27 cellular contexts compared by ENCODE assay signal in the genomic region with DNA sequence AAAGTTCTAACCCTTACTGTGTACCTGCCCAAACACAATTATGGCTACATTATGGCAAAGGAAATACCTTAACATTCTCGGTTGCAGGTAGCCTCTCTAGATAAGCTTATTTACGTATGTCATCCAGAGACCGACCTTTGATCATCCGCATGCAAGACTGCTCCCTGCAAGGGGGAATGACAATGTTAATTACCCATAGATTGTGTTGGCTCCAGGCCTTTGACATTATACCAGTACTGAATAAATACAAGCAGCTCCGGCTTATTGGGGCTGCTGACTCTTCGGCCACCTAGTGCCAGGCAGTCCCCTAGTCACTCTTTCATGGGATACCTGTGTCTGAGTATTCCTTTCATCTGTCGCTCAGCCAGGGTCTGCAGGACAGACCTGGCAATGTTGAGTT.
"Had no signal": no experiment of that assay in that cellular context is flagged by ENCODE, and none has a peak within 500 bp of the region (broad histone marks: within the 10 kb centered on the region; RNA-seq: fewer than 3 reads in every experiment).

No MANE protein-coding gene starts in this region.

- H3K36me3 Mint-ChIP-seq: neural progenitor cell had no signal

- DNase-seq: activated B cell treated with CpG ODN at 0.5 μM for 24 hours; activated CD4-positive, alpha-beta T cell treated with anti-CD3 and anti-CD28 coated beads for 36 hours; activated CD4-positive, alpha-beta T cell treated with anti-CD3 and anti-CD28 coated beads, Interleukin-2, amount 50 U/mL, for 4 hours; activated CD8-positive, alpha-beta memory T cell treated with anti-CD3 and anti-CD28 coated beads for 24 hours; activated CD8-positive, alpha-beta memory T cell treated with anti-CD3 and anti-CD28 coated beads, Interleukin-2, amount 50 U/mL, for 4 hours; activated naive CD4-positive, alpha-beta T cell; activated T-cell treated with anti-CD3 and anti-CD28 coated beads, Interleukin-2, amount 50 U/mL, for 24 hours; adrenal gland; central memory CD4-positive, alpha-beta T cell; heart left ventricle; kidney; naive thymus-derived CD8-positive, alpha-beta T cell; posterior cingulate gyrus; right lobe of liver; stimulated activated CD4-positive, alpha-beta T cell treated with anti-CD3 and anti-CD28 coated beads, Interleukin-2, amount 100 ng/mL, for 24 hours; stomach; T1000 had no signal

- H3K4me3 ChIP-seq: adrenal gland, heart left ventricle, left lung, lung, neural progenitor cell, right lobe of liver, skin epidermis, stomach, suprapubic skin, vagina had no signal

- H3K9me3 Mint-ChIP-seq: activated T-helper 17 cell treated with anti-CD3 and anti-CD28 coated beads, Interleukin-2, amount 50 U/mL, for 72 hours; neural progenitor cell; stimulated activated effector memory CD8-positive, alpha-beta T cell treated with anti-CD3 and anti-CD28 coated beads, Interleukin-12 subunit alpha, Interleukin-12 subunit beta, amount 100 ng/mL, for 72 hours had no signal

- ATAC-seq: activated CD4-positive, alpha-beta T cell treated with anti-CD3 and anti-CD28 coated beads for 36 hours; activated T-helper 17 cell treated with anti-CD3 and anti-CD28 coated beads, Interleukin-2, amount 50 U/mL, for 72 hours; heart left ventricle; left lung; naive thymus-derived CD8-positive, alpha-beta T cell; stimulated activated effector memory CD8-positive, alpha-beta T cell treated with anti-CD3 and anti-CD28 coated beads, Interleukin-12 subunit alpha, Interleukin-12 subunit beta, amount 100 ng/mL, for 72 hours had no signal

- H3K27me3 Mint-ChIP-seq: activated B cell treated with CpG ODN at 0.5 μM for 24 hours; activated CD4-positive, alpha-beta T cell treated with anti-CD3 and anti-CD28 coated beads for 36 hours; activated T-cell treated with anti-CD3 and anti-CD28 coated beads, Interleukin-2, amount 50 U/mL, for 24 hours had no signal

- H3K4me1 Mint-ChIP-seq: activated B cell treated with CpG ODN at 0.5 μM for 24 hours; activated CD4-positive, alpha-beta T cell treated with anti-CD3 and anti-CD28 coated beads for 36 hours; activated T-helper 17 cell treated with anti-CD3 and anti-CD28 coated beads, Interleukin-2, amount 50 U/mL, for 72 hours; naive thymus-derived CD8-positive, alpha-beta T cell; neural progenitor cell; stimulated activated effector memory CD8-positive, alpha-beta T cell treated with anti-CD3 and anti-CD28 coated beads, Interleukin-12 subunit alpha, Interleukin-12 subunit beta, amount 100 ng/mL, for 72 hours had no signal

- H3K9me3 ChIP-seq: adrenal gland, suprapubic skin, vagina had no signal

- H3K27ac Mint-ChIP-seq: activated B cell treated with CpG ODN at 0.5 μM for 24 hours; activated CD4-positive, alpha-beta T cell treated with anti-CD3 and anti-CD28 coated beads for 36 hours; activated naive CD8-positive, alpha-beta T cell; activated T-cell treated with anti-CD3 and anti-CD28 coated beads, Interleukin-2, amount 50 U/mL, for 24 hours; activated T-helper 17 cell treated with anti-CD3 and anti-CD28 coated beads, Interleukin-2, amount 50 U/mL, for 72 hours; naive thymus-derived CD8-positive, alpha-beta T cell; neural progenitor cell; stimulated activated effector memory CD8-positive, alpha-beta T cell treated with anti-CD3 and anti-CD28 coated beads, Interleukin-12 subunit alpha, Interleukin-12 subunit beta, amount 100 ng/mL, for 72 hours had no signal

- H3K27me3 ChIP-seq: adrenal gland, heart left ventricle, left lung, neural progenitor cell, right lobe of liver, stomach, suprapubic skin, vagina had no signal

- H3K4me1 ChIP-seq: adrenal gland, left lung, neural progenitor cell had no signal

- H3K4me3 Mint-ChIP-seq: activated B cell treated with CpG ODN at 0.5 μM for 24 hours; activated CD4-positive, alpha-beta T cell treated with anti-CD3 and anti-CD28 coated beads for 36 hours; activated naive CD8-positive, alpha-beta T cell; activated T-cell treated with anti-CD3 and anti-CD28 coated beads, Interleukin-2, amount 50 U/mL, for 24 hours; activated T-helper 17 cell treated with anti-CD3 and anti-CD28 coated beads, Interleukin-2, amount 50 U/mL, for 72 hours; naive thymus-derived CD8-positive, alpha-beta T cell; neural progenitor cell; stimulated activated effector memory CD8-positive, alpha-beta T cell treated with anti-CD3 and anti-CD28 coated beads, Interleukin-12 subunit alpha, Interleukin-12 subunit beta, amount 100 ng/mL, for 72 hours had no signal

- H3K36me3 ChIP-seq: adrenal gland, heart left ventricle, neural progenitor cell, right lobe of liver, stomach, suprapubic skin, vagina had no signal

- H3K27ac ChIP-seq: adrenal gland, epithelial cell of prostate, heart left ventricle, left lung, neural progenitor cell, right lobe of liver, skin epidermis, stomach, suprapubic skin, vagina had no signal
